ENCODE assay signal across 28 cellular contexts in the genomic region with DNA sequence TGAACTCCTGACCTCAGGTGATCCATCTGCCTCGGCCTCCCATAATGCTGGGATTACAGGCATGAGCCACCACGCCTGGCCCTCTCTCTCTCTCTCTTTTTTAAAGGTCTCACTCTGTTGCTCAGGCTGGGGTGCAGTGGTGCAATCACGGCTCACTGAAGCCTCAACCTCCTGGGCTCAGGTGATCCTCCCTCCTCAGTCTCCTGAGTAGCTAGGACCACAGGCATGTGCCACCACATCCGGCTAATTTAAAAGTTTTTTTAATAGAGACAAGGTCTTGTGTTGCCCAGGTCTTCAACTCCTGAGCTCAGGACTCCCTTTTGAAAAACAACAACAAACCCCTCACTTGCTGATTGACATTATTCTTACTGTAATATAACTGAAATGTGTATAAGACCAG. TPM values are rescaled to one million over a fixed set of nuclear protein-coding genes. Genes with fewer than 3 reads are reported as not detected.
"Had no signal": no experiment of that assay in that cellular context is flagged by ENCODE, and none has a peak within 500 bp of the region (broad histone marks: within the 10 kb centered on the region; RNA-seq: fewer than 3 reads in every experiment).

No MANE protein-coding gene starts in this region.

- H3K27ac Mint-ChIP-seq: activated naive CD8-positive, alpha-beta T cell treated with anti-CD3 and anti-CD28 coated beads, Interleukin-2, amount 10 ng/mL, durations not matched to agents 7 days and 5 days; stimulated activated effector memory CD8-positive, alpha-beta T cell treated with anti-CD3 and anti-CD28 coated beads, Interleukin-12 subunit alpha, Interleukin-12 subunit beta, amount 100 ng/mL, for 72 hours had no signal

- H3K4me3 Mint-ChIP-seq: activated naive CD8-positive, alpha-beta T cell treated with anti-CD3 and anti-CD28 coated beads, Interleukin-2, amount 10 ng/mL, durations not matched to agents 7 days and 5 days; central memory CD8-positive, alpha-beta T cell; nephron progenitor cell; stimulated activated effector memory CD8-positive, alpha-beta T cell treated with anti-CD3 and anti-CD28 coated beads, Interleukin-12 subunit alpha, Interleukin-12 subunit beta, amount 100 ng/mL, for 72 hours had no signal

- H3K27ac ChIP-seq: breast epithelium, heart right ventricle, pancreas, psoas muscle had no signal

- H3K9me3 Mint-ChIP-seq: activated naive CD8-positive, alpha-beta T cell treated with anti-CD3 and anti-CD28 coated beads, Interleukin-2, amount 10 ng/mL, durations not matched to agents 7 days and 5 days; central memory CD8-positive, alpha-beta T cell; nephron progenitor cell; stimulated activated effector memory CD8-positive, alpha-beta T cell treated with anti-CD3 and anti-CD28 coated beads, Interleukin-12 subunit alpha, Interleukin-12 subunit beta, amount 100 ng/mL, for 72 hours had no signal

- H3K4me1 ChIP-seq: breast epithelium, pancreas had no signal

- H3K9me3 ChIP-seq: breast epithelium, heart right ventricle, pancreas, psoas muscle, stomach, transverse colon had no signal

- H3K27me3 ChIP-seq: breast epithelium, heart right ventricle, pancreas, stomach, transverse colon had no signal

- H3K36me3 Mint-ChIP-seq: activated naive CD8-positive, alpha-beta T cell treated with anti-CD3 and anti-CD28 coated beads, Interleukin-2, amount 10 ng/mL, durations not matched to agents 7 days and 5 days; stimulated activated effector memory CD8-positive, alpha-beta T cell treated with anti-CD3 and anti-CD28 coated beads, Interleukin-12 subunit alpha, Interleukin-12 subunit beta, amount 100 ng/mL, for 72 hours had no signal

- H3K36me3 ChIP-seq: breast epithelium, pancreas, stomach, transverse colon had no signal

- ATAC-seq: heart right ventricle; left colon; pancreas; psoas muscle; right cardiac atrium; stimulated activated effector memory CD8-positive, alpha-beta T cell treated with anti-CD3 and anti-CD28 coated beads, Interleukin-12 subunit alpha, Interleukin-12 subunit beta, amount 100 ng/mL, for 72 hours had no signal

- H3K4me3 ChIP-seq: breast epithelium, dorsolateral prefrontal cortex, heart right ventricle, pancreas, psoas muscle, stomach, transverse colon had no signal

- DNase-seq: activated CD4-positive, alpha-beta T cell treated with anti-CD3 and anti-CD28 coated beads for 4 hours; activated CD4-positive, alpha-beta T cell treated with anti-CD3 and anti-CD28 coated beads, Interleukin-2, amount 50 U/mL, for 48 hours; activated CD4-positive, CD25-positive, alpha-beta regulatory T cell; activated naive CD4-positive, alpha-beta T cell treated with Interleukin-2 at 50 U/mL for 16 hours; activated naive CD8-positive, alpha-beta T cell treated with anti-CD3 and anti-CD28 coated beads, Interleukin-2, amount 10 ng/mL, durations not matched to agents 7 days and 5 days; activated T-cell treated with anti-CD3 and anti-CD28 coated beads, Interleukin-2, amount 50 U/mL, for 48 hours; amniotic stem cell; dorsolateral prefrontal cortex; heart right ventricle; left colon; mesenchymal stem cell; nephron progenitor cell; pancreas; psoas muscle; right cardiac atrium; stimulated activated CD4-positive, alpha-beta T cell treated with anti-CD3 and anti-CD28 coated beads, Interleukin-1b, Interleukin-23, amount 100 ng/mL, for 48 hours; stomach; transverse colon had no signal

RNA-seq across cellular contexts. Expression of gene PALD1, which starts 11.6 kb away (rescaled TPM):
- total RNA-seq: fibroblast of villous mesenchyme had no signal

RNA-seq across cellular contexts. Expression of gene NODAL, which starts 48.7 kb away (rescaled TPM):
- total RNA-seq: activated CD8-positive, alpha-beta memory T cell treated with anti-CD3 and anti-CD28 coated beads for 36 hours; activated naive CD8-positive, alpha-beta T cell treated with anti-CD3 and anti-CD28 coated beads, Interleukin-2, amount 10 ng/mL, durations not matched to agents 7 days and 5 days; breast epithelium; epithelial cell of proximal tubule; fibroblast of villous mesenchyme; left colon; lower leg skin; mononuclear cell; myocyte; pancreas; psoas muscle; right cardiac atrium; skeletal muscle tissue; stomach; transverse colon had no signal
